Comparison of ENCODE assay signal across 8 cellular contexts in the genomic region with DNA sequence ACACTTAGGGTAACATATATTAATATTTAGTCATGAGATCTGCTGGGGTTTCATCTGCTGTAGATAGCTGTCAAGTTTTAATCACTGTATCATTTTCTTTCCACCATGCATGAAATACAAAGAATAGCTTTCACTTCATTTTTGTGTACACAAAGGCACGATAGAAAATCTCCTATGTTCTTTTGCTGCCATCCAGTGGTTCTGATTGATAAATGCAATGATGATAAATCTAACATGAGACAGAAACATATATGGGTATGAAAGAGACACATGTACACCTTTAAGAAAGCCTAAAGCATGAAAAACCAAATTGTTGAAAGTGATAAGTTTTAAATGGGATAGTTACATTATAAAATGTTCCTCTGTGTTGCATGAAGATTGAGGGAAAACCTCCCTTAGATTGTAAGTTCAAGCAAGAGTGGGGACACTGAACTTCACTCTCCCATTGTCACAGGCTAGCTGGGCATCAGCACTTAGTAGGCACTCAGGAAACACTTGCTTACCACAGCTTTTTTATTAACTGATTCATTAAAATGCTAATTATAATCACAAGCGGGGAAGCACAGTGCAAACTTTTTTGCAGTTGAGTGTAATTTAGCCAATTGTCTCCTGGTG. TPM values are rescaled to one million over a fixed set of nuclear protein-coding genes. Genes with fewer than 3 reads are reported as not detected.
DNase-seq lines count a peak whose midpoint lies in the region; ATAC-seq and TF ChIP-seq lines count a peak whose summit lies in the region.

No MANE protein-coding gene starts in this region.

- TF ChIP-seq CTCF in BE2C (IDR thresholded peaks at IDR 0.05; ENCODE audit: low read depth, low read length) (peak; percentile 49), body of pancreas (IDR thresholded peaks at IDR 0.05) (peak; percentile 38 to 89 (median 77))

- no peaks in the 10 kb centered on the region for H3K36me3 ChIP-seq in BE2C
- H3K36me3 ChIP-seq in body of pancreas (replicated peaks in 1 of 2; ENCODE audit: insufficient read depth in 1 of 2, low read depth in 2 of 2): no peaks in the 10 kb centered on the region

- 28 to 31% methylated on average over 2 of the region's 2 CpGs for WGBS in body of pancreas, 2 donors

- DNase-seq in BE2C (no peak), NCI-H345 treated with DMSO at 0.1 percent for 48 hours (lab: John Stamatoyannopoulos, UW; ENCODE audit: unreplicated experiment) (peak; percentile 41), body of pancreas (no peak), left kidney (ENCODE audit: low read depth, low spot score) (peak; percentile 84)
- DNase-seq in stimulated activated CD4-positive, alpha-beta T cell treated with anti-CD3 and anti-CD28 coated beads, Interleukin-15, amount 100 ng/mL, for 24 hours: no peak

- intact Hi-C loops in body of pancreas (cut with DNase I): no loop called here

- H3K27ac ChIP-seq in body of pancreas: no peak overlapping the region

- ATAC-seq in GM18520 (IDR thresholded peaks at IDR 0.05; ENCODE audit: unreplicated experiment) (peak; percentile 63), HG03354 (IDR thresholded peaks at IDR 0.05; ENCODE audit: poor library complexity, severe bottlenecking, unreplicated experiment) (peak; percentile 86), body of pancreas (no peak), HG02623 (IDR thresholded peaks at IDR 0.05; ENCODE audit: unreplicated experiment) (no peak)

- no peak for TF ChIP-seq POLR2A in body of pancreas (IDR thresholded peaks at IDR 0.05)

- H3K27me3 ChIP-seq in BE2C (no peaks in the 10 kb centered on the region), body of pancreas (no peaks in the 10 kb centered on the region)

- H3K9me3 ChIP-seq in BE2C (no peaks in the 10 kb centered on the region), body of pancreas (no peaks in the 10 kb centered on the region)

- H3K4me3 ChIP-seq in BE2C (ENCODE audit: low read depth, low read length): no peak overlapping the region
- no peak overlapping the region for H3K4me3 ChIP-seq in body of pancreas

- H3K4me1 ChIP-seq in BE2C (no peaks in the 10 kb centered on the region; the same call in 1 of the 2 replicates), body of pancreas (no peaks in the 10 kb centered on the region)

RNA-seq across cellular contexts. Expression of gene C1D, which starts 31.2 kb away (rescaled TPM):
- polyA plus RNA-seq in BE2C (2012; ENCODE audit: insufficient read depth, insufficient read length, low read depth): 22.6 TPM
- 10 to 100 TPM; 18.5 to 29.6 TPM for total RNA-seq in body of pancreas

Comparison
In these comparisons a context has a peak if more than half of its experiments do, and no peak if none do; other contexts are left out.
1. DNase-seq: peak in NCI-H345 treated with DMSO at 0.1 percent for 48 hours (single experiment) and left kidney (single experiment); none in BE2C (single experiment), body of pancreas (0 of 4) and stimulated activated CD4-positive, alpha-beta T cell treated with anti-CD3 and anti-CD28 coated beads, Interleukin-15, amount 100 ng/mL, for 24 hours (single experiment).
2. ATAC-seq: peak in GM18520 (single experiment) and HG03354 (single experiment); none in body of pancreas (single experiment) and HG02623 (single experiment).